In the genomic region with DNA sequence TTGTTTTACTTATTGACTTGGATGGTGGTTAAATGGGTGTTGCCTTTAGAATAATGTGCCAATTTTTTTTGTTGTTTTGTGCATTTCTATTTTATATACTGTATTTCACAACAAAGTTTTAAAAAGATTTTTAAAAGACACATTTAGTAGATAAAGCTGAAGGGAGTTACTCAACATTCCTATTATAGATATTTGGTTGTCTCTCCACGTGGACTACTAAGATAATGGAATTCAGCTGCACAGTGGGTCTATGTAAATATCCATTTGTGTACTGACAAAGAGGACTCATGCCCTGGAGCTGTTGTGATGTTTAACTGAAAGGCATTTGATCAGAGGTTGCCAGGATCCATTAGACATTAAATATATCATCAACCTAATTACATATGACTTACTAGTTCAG, we compare ENCODE assay signal across 19 cellular contexts.
"Had no signal": no experiment of that assay in that cellular context is flagged by ENCODE, and none has a peak within 500 bp of the region (broad histone marks: within the 10 kb centered on the region; RNA-seq: fewer than 3 reads in every experiment).

No MANE protein-coding gene starts in this region.

- H3K4me1 Mint-ChIP-seq: activated naive CD4-positive, alpha-beta T cell treated with anti-CD3 and anti-CD28 coated beads, Interleukin-2, amount 50 U/mL, for 24 hours; memory B cell; nephron progenitor cell had no signal

- H3K9me3 Mint-ChIP-seq: activated naive CD4-positive, alpha-beta T cell treated with anti-CD3 and anti-CD28 coated beads, Interleukin-2, amount 50 U/mL, for 24 hours; nephron progenitor cell had no signal

- H3K36me3 ChIP-seq: cardiac muscle cell, heart left ventricle, pancreas, right atrium auricular region, WERI-Rb-1 had no signal

- DNase-seq: activated CD4-positive, CD25-positive, alpha-beta regulatory T cell treated with anti-CD3 and anti-CD28 coated beads, Interleukin-2, amount 50 U/mL, for 72 hours; activated gamma-delta T cell treated with Interleukin-2 at 50 U/mL for 16 hours; activated T-cell treated with anti-CD3 and anti-CD28 coated beads, Interleukin-2, amount 50 U/mL, for 1 hour; anterior cingulate cortex; body of pancreas; effector CD4-positive, alpha-beta T cell; heart left ventricle; left colon; nephron progenitor cell; pancreas; psoas muscle; stimulated activated CD4-positive, alpha-beta T cell treated with anti-CD3 and anti-CD28 coated beads, Interleukin-12 subunit alpha, Interleukin-12 subunit beta, amount 100 ng/mL, for 4 hours; stimulated activated CD4-positive, alpha-beta T cell treated with anti-CD3 and anti-CD28 coated beads, Interleukin-4, amount 100 ng/mL, for 4 hours; stimulated activated naive CD8-positive, alpha-beta T cell treated with anti-CD3 and anti-CD28 coated beads, Interleukin-15, Interleukin-2, amounts not matched to agents 100 U/mL and 50 U/mL, for 24 hours; WERI-Rb-1 had no signal

- H3K4me3 Mint-ChIP-seq: activated naive CD4-positive, alpha-beta T cell treated with anti-CD3 and anti-CD28 coated beads, Interleukin-2, amount 50 U/mL, for 24 hours; memory B cell; nephron progenitor cell had no signal

- H3K27ac Mint-ChIP-seq: activated naive CD4-positive, alpha-beta T cell treated with anti-CD3 and anti-CD28 coated beads, Interleukin-2, amount 50 U/mL, for 24 hours; memory B cell; nephron progenitor cell had no signal

- H3K4me1 ChIP-seq: body of pancreas, pancreas, psoas muscle, right atrium auricular region had no signal

- H3K27ac ChIP-seq: body of pancreas, cardiac muscle cell, heart left ventricle, pancreas, psoas muscle, right atrium auricular region, WERI-Rb-1 had no signal

- H3K36me3 Mint-ChIP-seq: activated naive CD4-positive, alpha-beta T cell treated with anti-CD3 and anti-CD28 coated beads, Interleukin-2, amount 50 U/mL, for 24 hours; memory B cell had no signal

- H3K9me3 ChIP-seq: body of pancreas, heart left ventricle, pancreas, psoas muscle, right atrium auricular region had no signal

- H3K4me3 ChIP-seq: body of pancreas, cardiac muscle cell, heart left ventricle, pancreas, psoas muscle, right atrium auricular region had no signal

- H3K27me3 ChIP-seq: body of pancreas, cardiac muscle cell, pancreas, right atrium auricular region had no signal
